In the genomic region with DNA sequence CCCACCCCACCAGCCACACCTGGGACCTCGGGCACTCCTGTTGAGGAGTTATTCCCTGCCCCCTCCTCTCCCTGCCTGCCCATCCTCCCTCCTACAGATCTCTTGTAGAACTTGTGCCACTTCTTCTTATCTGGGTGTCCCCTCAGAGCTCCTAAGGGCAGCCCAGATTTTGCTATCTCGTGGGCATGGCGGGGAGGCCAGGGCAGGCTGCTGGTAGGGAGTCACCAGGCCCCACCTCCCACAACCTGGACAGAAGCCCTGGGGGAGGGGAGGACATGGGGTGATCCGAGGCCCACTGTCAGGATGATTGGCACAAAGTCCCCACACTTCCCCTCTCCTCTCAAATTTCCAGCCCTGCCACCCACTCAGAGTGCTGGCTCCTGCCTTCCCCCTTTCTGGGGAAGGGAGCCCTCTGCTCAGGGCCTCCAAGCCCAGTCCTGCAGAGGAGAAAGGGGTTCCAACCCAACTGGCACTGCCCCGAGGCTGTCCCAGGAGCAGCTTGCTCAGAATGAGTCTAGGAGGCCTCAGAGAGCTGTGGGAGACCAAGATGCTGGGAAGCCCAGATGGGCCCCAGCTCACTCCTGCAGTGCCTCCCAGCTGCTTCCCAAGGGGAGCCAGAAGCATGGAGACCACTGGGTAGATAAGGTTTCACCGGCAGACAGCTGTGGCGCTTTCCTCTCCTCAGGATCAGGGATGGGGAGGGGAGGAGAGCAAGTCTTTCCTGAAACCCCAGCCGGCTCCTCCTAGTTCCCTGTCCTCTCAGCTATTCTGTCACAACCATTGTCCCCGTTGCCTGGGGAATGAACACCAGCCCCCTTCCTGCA, we compare ENCODE assay signal across 2 cellular contexts.
TF ChIP-seq lines count a peak whose summit lies in the region.

No MANE protein-coding gene starts in this region.

TF ChIP-seq in H1, 55 proteins besides CTCF, POLR2A, EP300 and RAD21 (continued from another document):
- TF ChIP-seq RXRA (IDR thresholded peaks at IDR 0.05; ENCODE audit: insufficient read depth, low read depth, low read length) (no peak), ZNF274 (IDR thresholded peaks at IDR 0.05; ENCODE audit: borderline replicate concordance, extremely low read depth, low read length) (no peak), BRCA1 (IDR thresholded peaks at IDR 0.05; ENCODE audit: low read depth, low read length) (no peak), CHD2 (IDR thresholded peaks at IDR 0.05; ENCODE audit: low read length) (no peak), RFX5 (IDR thresholded peaks at IDR 0.05; ENCODE audit: borderline replicate concordance, low read depth, low read length) (no peak), SP1 (IDR thresholded peaks at IDR 0.05; ENCODE audit: low read depth, low read length) (no peak), TAF1 (IDR thresholded peaks at IDR 0.05; ENCODE audit: low read depth, low read length) (no peak), POU5F1 (IDR thresholded peaks at IDR 0.05; ENCODE audit: low read depth, low read length) (no peak), TAF7 (optimal IDR thresholded peaks at IDR 0.05; ENCODE audit: borderline replicate concordance, low read depth, low read length) (no peak)

TF ChIP-seq in HEK293T, 16 proteins besides CTCF, POLR2A, EP300 and RAD21 (continued from another document):
- no peak for TF ChIP-seq BHLHE40 (IDR thresholded peaks at IDR 0.05; ENCODE audit: borderline replicate concordance)
TF ChIP-seq in HEK293T: peak in this region for 0.
